Comparison of ENCODE assay signal across 8 cellular contexts in genomic region chrX:40647307-40648197, GRCh38. TPM values are rescaled to one million over a fixed set of nuclear protein-coding genes. Genes with fewer than 3 reads are reported as not detected.
A peak's percentile ranks its signal among the peaks of the same experiment; 100 is the strongest.
DNase-seq lines count a peak whose midpoint lies in the region; ATAC-seq and TF ChIP-seq lines count a peak whose summit lies in the region.

Gene CXorf38, minus strand, starts transcription at chrX:40647561. Its CDS starts 41 bp downstream, at chrX:40647520.

- TF ChIP-seq CTCF in AG09319 (IDR thresholded peaks at IDR 0.05; ENCODE audit: low read depth, low read length): peak; percentile 14
- TF ChIP-seq CTCF in activated B cell treated with CpG ODN at 0.5 μM for 24 hours (IDR thresholded peaks at IDR 0.05): no peak

- intact Hi-C loops in activated B cell treated with CpG ODN at 0.5 μM for 24 hours (cut with micrococcal nuclease): loop anchor here (1.0 to 5.0 kb wide), 6 partner anchors 67 to 685 kb away; partner anchors contain the start of genes ATP6AP2, BCOR and MED14

- peaks cover 39% of the 10 kb centered on the region for H3K4me1 Mint-ChIP-seq in activated B cell treated with CpG ODN at 0.5 μM for 24 hours

- no peaks in the 10 kb centered on the region for H3K9me3 Mint-ChIP-seq in activated B cell treated with CpG ODN at 0.5 μM for 24 hours

- H3K27ac Mint-ChIP-seq in activated B cell treated with CpG ODN at 0.5 μM for 24 hours: peak within 1 kb of the TSS; percentile 93

- CTCF ChIA-PET in activated B cell treated with CpG ODN at 0.5 μM for 24 hours (lab: Charles Lee): interaction anchor here (0.6 to 1.2 kb wide), 4 partner anchors 11 to 468 kb away, joined by 3 to 4 read pairs (median 3); no protein-coding TSS in a partner anchor

- peak within 1 kb of the TSS; percentile 82 for H3K27ac ChIP-seq in caudate nucleus (ENCODE audit: low read depth, low read length)

- H3K36me3 Mint-ChIP-seq in activated B cell treated with CpG ODN at 0.5 μM for 24 hours (ENCODE audit: low read depth): peaks cover 20% of the 10 kb centered on the region

- POLR2A ChIA-PET in activated B cell treated with CpG ODN at 0.5 μM for 24 hours (lab: Charles Lee): interaction anchor here (0.6 to 2.5 kb wide), 2 partner anchors 438 to 686 kb away, joined by 3 to 12 read pairs; partner anchors contain the start of gene USP9X

- ATAC-seq in GM19023 (IDR thresholded peaks at IDR 0.05; ENCODE audit: unreplicated experiment): peak; percentile 78
- peak; percentile 78 for ATAC-seq in HG03280 (IDR thresholded peaks at IDR 0.05; ENCODE audit: unreplicated experiment)
- ATAC-seq in activated B cell treated with CpG ODN at 0.5 μM for 24 hours (ENCODE audit: low read depth): peak; percentile 67

- H3K27me3 Mint-ChIP-seq in activated B cell treated with CpG ODN at 0.5 μM for 24 hours: no peaks in the 10 kb centered on the region

- DNase-seq in AG09319 (ENCODE audit: extremely low read depth, low read depth): peak; percentile 74
- DNase-seq in NCI-H345 (lab: John Stamatoyannopoulos, UW): peak; percentile 92
- DNase-seq in activated B cell treated with CpG ODN at 0.5 μM for 24 hours: peak; percentile 83
- peak; percentile 2 to 93 (median 78) for DNase-seq in caudate nucleus (lab: John Stamatoyannopoulos, UW)
- DNase-seq in iris pigment epithelial cell (ENCODE audit: low read depth): peak; percentile 85
- peak; percentile 86 for DNase-seq in stimulated activated CD4-positive, alpha-beta T cell treated with anti-CD3 and anti-CD28 coated beads, Interleukin-12 subunit alpha, Interleukin-12 subunit beta, amount 100 ng/mL, for 4 hours

- H3K4me3 Mint-ChIP-seq in activated B cell treated with CpG ODN at 0.5 μM for 24 hours: peak within 1 kb of the TSS; percentile 94

RNA-seq across cellular contexts. Expression of gene CXorf38, which starts in this region (rescaled TPM):
- 20.9 and 21.9 TPM in 2 replicates for total RNA-seq in activated B cell treated with CpG ODN at 0.5 μM for 24 hours

Comparison
In these comparisons a context has a peak if more than half of its experiments do, and no peak if none do; other contexts are left out.
1. Peak in every context shown above with its lines: DNase-seq, ATAC-seq and H3K27ac ChIP-seq.